Comparison of ENCODE assay signal across 15 cellular contexts in the genomic region with DNA sequence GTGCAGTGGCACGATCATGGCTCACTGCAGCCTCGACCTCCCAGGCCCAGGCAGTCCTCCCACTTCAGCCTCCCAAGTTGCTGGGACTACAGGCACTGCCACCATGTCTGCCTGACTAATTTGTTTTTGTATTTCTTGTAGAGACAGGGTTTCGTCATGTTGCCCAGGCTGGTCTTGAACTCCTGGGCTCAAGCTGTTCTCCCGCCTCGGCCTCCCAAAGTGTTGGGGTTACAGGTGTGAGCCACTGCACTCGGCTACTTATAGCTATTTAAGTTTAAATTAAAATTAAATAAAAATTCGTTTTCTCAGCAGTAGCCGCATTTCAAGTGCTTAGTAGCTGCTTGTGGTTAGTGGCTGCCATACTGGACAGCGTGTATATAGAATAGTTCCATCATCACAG. TPM values are rescaled to one million over a fixed set of nuclear protein-coding genes. Genes with fewer than 3 reads are reported as not detected.
DNase-seq lines count a peak whose midpoint lies in the region; ATAC-seq and TF ChIP-seq lines count a peak whose summit lies in the region.
"Had no signal": no experiment of that assay in that cellular context is flagged by ENCODE, and none has a peak within 500 bp of the region (broad histone marks: within the 10 kb centered on the region; RNA-seq: fewer than 3 reads in every experiment).

No MANE protein-coding gene starts in this region.

- no peaks in the 10 kb centered on the region for H3K27me3 ChIP-seq in OCI-LY1 (ENCODE audit: insufficient read depth, low read length)
- no peaks in the 10 kb centered on the region for H3K27me3 ChIP-seq in hepatocyte
- H3K27me3 ChIP-seq in uterus, result no peaks in the 10 kb centered on the region
- H3K27me3 ChIP-seq: BE2C had no signal

- intact Hi-C loops in uterus (cut with DNase I; ENCODE audit: low total_unique reads), result no loop called here

- H3K9me2 ChIP-seq in OCI-LY1 (ENCODE audit: low read depth, low read length), result no peaks in the 10 kb centered on the region
- no peaks in the 10 kb centered on the region for H3K9me2 ChIP-seq in hepatocyte (replicated peaks; ENCODE audit: insufficient read depth)

- ATAC-seq in GM18505 (IDR thresholded peaks at IDR 0.05; ENCODE audit: unreplicated experiment), result no peak
- ATAC-seq: A549, K562 had no signal

- H3K4me1 ChIP-seq in OCI-LY1 (ENCODE audit: insufficient read depth, low read length, severe bottlenecking) (peaks cover 72% of the 10 kb centered on the region), hepatocyte (ENCODE audit: insufficient read depth) (peaks cover 17% of the 10 kb centered on the region), uterus (peaks cover 0 to 11% of the 10 kb centered on the region in 2 donors)
- H3K4me1 ChIP-seq: Caco-2 had no signal

- H3K9ac ChIP-seq in OCI-LY1 (ENCODE audit: low read length), result peak overlapping the region; percentile 97
- H3K9ac ChIP-seq: GM23248 had no signal

- H3K36me3 ChIP-seq in OCI-LY1 (ENCODE audit: insufficient read depth, low read length), result peaks cover 11% of the 10 kb centered on the region; the same call in 1 of the 2 replicates
- no peaks in the 10 kb centered on the region for H3K36me3 ChIP-seq in hepatocyte (replicated peaks; ENCODE audit: insufficient read depth, low read depth)
- H3K36me3 ChIP-seq in uterus, result no peaks in the 10 kb centered on the region

- TF ChIP-seq POLR2A in uterus (IDR thresholded peaks at IDR 0.05) (no peak), GM18505 (IDR thresholded peaks at IDR 0.05; ENCODE audit: borderline replicate concordance, extremely low read depth, insufficient read depth, insufficient read length) (no peak)

- H3K79me2 ChIP-seq in OCI-LY1 (ENCODE audit: insufficient read depth, low read length), result peaks cover 83% of the 10 kb centered on the region
- peaks cover 75% of the 10 kb centered on the region for H3K79me2 ChIP-seq in hepatocyte

- no peak for TF ChIP-seq CTCF in OCI-LY1 (IDR thresholded peaks at IDR 0.05; ENCODE audit: low read length)
- TF ChIP-seq CTCF in hepatocyte (IDR thresholded peaks at IDR 0.05; ENCODE audit: poor library complexity), result no peak
- no peak for TF ChIP-seq CTCF in uterus (IDR thresholded peaks at IDR 0.05)

- H3F3A ChIP-seq in OCI-LY1 (ENCODE audit: insufficient read depth, low read length), result 0 out of 2 replicates have a peak, but pooled peaks cover 5% of the 10 kb centered on the region

- H3K4me2 ChIP-seq in OCI-LY1 (ENCODE audit: low read length) (peak overlapping the region; percentile 80), hepatocyte (peak overlapping the region; percentile 83)
- H3K4me2 ChIP-seq: A549 had no signal

- DNase-seq in hepatocyte (ENCODE audit: low spot score) (no peak), uterus (no peak), SHP77 treated with DMSO at 0.1 percent for 48 hours (lab: John Stamatoyannopoulos, UW) (no peak), GM03348 (ENCODE audit: low spot score) (no peak)
- DNase-seq: Caco-2; CD8-positive, alpha-beta memory T cell; DMS53; GM23248; H7 had no signal

- H4K20me1 ChIP-seq in OCI-LY1 (ENCODE audit: insufficient read depth, low read length) (no peaks in the 10 kb centered on the region), hepatocyte (ENCODE audit: insufficient read depth, poor library complexity, severe bottlenecking) (peaks cover 21% of the 10 kb centered on the region)

- WGBS in hepatocyte (ENCODE audit: low lambda C conversion rate, missing lambda C conversion rate), result 97% methylated on average over 9 of the region's 9 CpGs

- H3K27ac ChIP-seq in OCI-LY1 (ENCODE audit: low read depth, low read length, poor library complexity, severe bottlenecking), result peak overlapping the region; percentile 97
- no peak overlapping the region for H3K27ac ChIP-seq in hepatocyte
- H3K27ac ChIP-seq in uterus, result peak overlapping the region; percentile 12 to 99
- H3K27ac ChIP-seq: A549, GM23248 had no signal

- no peak overlapping the region for H2AFZ ChIP-seq in OCI-LY1 (ENCODE audit: low read length)
- H2AFZ ChIP-seq in hepatocyte, result no peak overlapping the region
- H2AFZ ChIP-seq: GM23248 had no signal

- H3K9me3 ChIP-seq in OCI-LY1 (ENCODE audit: low read length), result no peaks in the 10 kb centered on the region
- H3K9me3 ChIP-seq in hepatocyte (ENCODE audit: low read depth), result no peaks in the 10 kb centered on the region
- no peaks in the 10 kb centered on the region for H3K9me3 ChIP-seq in uterus
- H3K9me3 ChIP-seq: A549, BE2C, Caco-2 had no signal

- H3K4me3 ChIP-seq in GM08714 (ENCODE audit: low read length), result peak overlapping the region; percentile 14; the same call in 1 of the 2 replicates
- peak overlapping the region; percentile 80 for H3K4me3 ChIP-seq in OCI-LY1 (ENCODE audit: low read depth, low read length, poor library complexity, severe bottlenecking)
- no peak overlapping the region for H3K4me3 ChIP-seq in hepatocyte
- no peak overlapping the region for H3K4me3 ChIP-seq in uterus
- H3K4me3 ChIP-seq: A549, GM23248, K562 had no signal

RNA-seq across cellular contexts. Expression of gene SMAD1, which starts 3.5 kb away (rescaled TPM):
- total RNA-seq in hepatocyte (21.2 and 24.1 TPM in 2 replicates), uterus (10 to 100 TPM; 29.1 to 81.4 (median 54.3) TPM)
- polyA plus RNA-seq in hepatocyte, result 10.5 and 18.1 TPM in 2 replicates

Comparison
In these comparisons a context has a peak if more than half of its experiments do, and no peak if none do; other contexts are left out.
1. H3K4me3 ChIP-seq: peak in GM08714 (single experiment) and OCI-LY1 (single experiment); none in hepatocyte (single experiment) and uterus (0 of 2).